11 cellular contexts compared by ENCODE assay signal in the genomic region with DNA sequence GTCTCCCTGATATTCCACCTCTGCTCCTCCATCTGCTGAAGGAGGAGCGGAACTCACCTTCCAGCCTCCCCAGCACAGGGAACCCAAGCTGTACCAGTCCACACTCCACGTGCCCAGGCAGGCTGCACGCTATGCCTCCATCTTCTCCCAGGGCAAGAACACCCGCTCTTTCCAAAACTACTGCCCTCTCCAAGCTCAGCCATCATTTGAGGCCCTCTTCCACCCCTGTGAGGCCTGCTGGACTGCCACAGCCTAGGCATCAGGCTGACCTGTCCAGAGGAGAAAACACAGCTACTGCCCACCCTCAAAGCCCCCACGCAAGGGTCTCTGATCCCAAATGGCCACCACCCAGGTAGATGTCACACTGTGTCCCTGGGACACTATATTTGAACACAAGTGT. TPM values are rescaled to one million over a fixed set of nuclear protein-coding genes. Genes with fewer than 3 reads are reported as not detected.
DNase-seq lines count a peak whose midpoint lies in the region; ATAC-seq and TF ChIP-seq lines count a peak whose summit lies in the region.
"Had no signal": no experiment of that assay in that cellular context is flagged by ENCODE, and none has a peak within 500 bp of the region (broad histone marks: within the 10 kb centered on the region; RNA-seq: fewer than 3 reads in every experiment).

No MANE protein-coding gene starts in this region.

- TF ChIP-seq CTCF in upper lobe of right lung (IDR thresholded peaks at IDR 0.05) (no peak), HFFc6 (IDR thresholded peaks at IDR 0.05) (no peak)

- H3K27ac Mint-ChIP-seq in activated naive CD4-positive, alpha-beta T cell treated with anti-CD3 and anti-CD28 coated beads, Interleukin-2, amount 50 U/mL, for 24 hours: peak overlapping the region; percentile 52
- no peak overlapping the region for H3K27ac Mint-ChIP-seq in activated naive CD4-positive, alpha-beta T cell treated with anti-CD3 and anti-CD28 coated beads, Interleukin-2, amount 50 U/mL, for 72 hours
- H3K27ac Mint-ChIP-seq in naive B cell (peak overlapping the region; percentile 89 to 100 (median 99)), HFFc6 (no peak overlapping the region)

- H3K4me1 ChIP-seq in upper lobe of right lung: peaks cover 30% of the 10 kb centered on the region

- H3K4me1 Mint-ChIP-seq in activated naive CD4-positive, alpha-beta T cell treated with anti-CD3 and anti-CD28 coated beads, Interleukin-2, amount 50 U/mL, for 24 hours: peaks cover 49% of the 10 kb centered on the region
- peaks cover 46 to 62% (median 60%) of the 10 kb centered on the region in 3 donors for H3K4me1 Mint-ChIP-seq in naive B cell
- H3K4me1 Mint-ChIP-seq in HFFc6 (ENCODE audit: low read depth): peaks cover 41% of the 10 kb centered on the region

- H3K4me3 Mint-ChIP-seq in activated naive CD4-positive, alpha-beta T cell treated with anti-CD3 and anti-CD28 coated beads, Interleukin-2, amount 50 U/mL, for 24 hours: peak overlapping the region; percentile 90
- peak overlapping the region; percentile 89 to 99 (median 96) for H3K4me3 Mint-ChIP-seq in naive B cell
- no peak overlapping the region for H3K4me3 Mint-ChIP-seq in HFFc6

- no peaks in the 10 kb centered on the region for H3K36me3 ChIP-seq in upper lobe of right lung

- no peaks in the 10 kb centered on the region for H3K27me3 ChIP-seq in upper lobe of right lung

- no peaks in the 10 kb centered on the region for H3K9me3 Mint-ChIP-seq in activated naive CD4-positive, alpha-beta T cell treated with anti-CD3 and anti-CD28 coated beads, Interleukin-2, amount 50 U/mL, for 24 hours
- no peaks in the 10 kb centered on the region for H3K9me3 Mint-ChIP-seq in activated naive CD4-positive, alpha-beta T cell treated with anti-CD3 and anti-CD28 coated beads, Interleukin-2, amount 50 U/mL, for 72 hours
- no peaks in the 10 kb centered on the region for H3K9me3 Mint-ChIP-seq in naive B cell
- H3K9me3 Mint-ChIP-seq in HFFc6: no peaks in the 10 kb centered on the region

- DNase-seq in activated naive CD4-positive, alpha-beta T cell treated with anti-CD3 and anti-CD28 coated beads, Interleukin-2, amount 50 U/mL, for 72 hours (ENCODE audit: low spot score in 2 of 2): no peak
- DNase-seq in caudate nucleus (lab: John Stamatoyannopoulos, UW) (no peak), naive B cell (no peak), upper lobe of right lung (no peak), NOMO-1 treated with dmso at 0.1 percent for 144 hours (lab: John Stamatoyannopoulos, UW; ENCODE audit: unreplicated experiment) (no peak), HFFc6 (no peak)
- DNase-seq: NK-92 treated with Interleukin-12 subunit alpha and Interleukin-12 subunit beta, amount 100 ng/mL, for 24 hours had no signal

- peak overlapping the region; percentile 91 for H3K27ac ChIP-seq in caudate nucleus (ENCODE audit: low read depth, low read length)
- H3K27ac ChIP-seq in upper lobe of right lung: peak overlapping the region; percentile 81
- H3K27ac ChIP-seq: C4-2B, VCaP had no signal

- intact Hi-C loops in upper lobe of right lung (cut with DNase I): no loop called here

- no peaks in the 10 kb centered on the region for H3K9me3 ChIP-seq in upper lobe of right lung

- peak overlapping the region; percentile 85 for H3K4me3 ChIP-seq in upper lobe of right lung

- H3K27me3 Mint-ChIP-seq in activated naive CD4-positive, alpha-beta T cell treated with anti-CD3 and anti-CD28 coated beads, Interleukin-2, amount 50 U/mL, for 24 hours: no peaks in the 10 kb centered on the region
- no peaks in the 10 kb centered on the region for H3K27me3 Mint-ChIP-seq in naive B cell
- peaks cover 17% of the 10 kb centered on the region for H3K27me3 Mint-ChIP-seq in HFFc6 (ENCODE audit: insufficient read depth)

- H3K36me3 Mint-ChIP-seq in activated naive CD4-positive, alpha-beta T cell treated with anti-CD3 and anti-CD28 coated beads, Interleukin-2, amount 50 U/mL, for 24 hours: peaks cover 6% of the 10 kb centered on the region
- peaks cover 23 to 28% of the 10 kb centered on the region in 2 donors for H3K36me3 Mint-ChIP-seq in activated naive CD4-positive, alpha-beta T cell treated with anti-CD3 and anti-CD28 coated beads, Interleukin-2, amount 50 U/mL, for 72 hours
- H3K36me3 Mint-ChIP-seq in naive B cell (peaks cover 8 to 19% of the 10 kb centered on the region in 2 donors), HFFc6 (ENCODE audit: low read depth) (no peaks in the 10 kb centered on the region)

- no peak for ATAC-seq in activated naive CD4-positive, alpha-beta T cell treated with anti-CD3 and anti-CD28 coated beads, Interleukin-2, amount 50 U/mL, for 72 hours
- no peak for ATAC-seq in naive B cell (ENCODE audit: low read depth in 2 of 2)
- no peak for ATAC-seq in upper lobe of right lung
- no peak for ATAC-seq in HG03432 (IDR thresholded peaks at IDR 0.05; ENCODE audit: unreplicated experiment)

RNA-seq across cellular contexts. Expression of gene RASSF2, which starts 1.8 kb away (rescaled TPM):
- 10 to 100 TPM; 40.4 to 50.6 TPM for total RNA-seq in activated naive CD4-positive, alpha-beta T cell treated with anti-CD3 and anti-CD28 coated beads, Interleukin-2, amount 50 U/mL, for 72 hours
- 10 to 100 TPM; 44.5 to 91.0 (median 59.7) TPM for polyA plus RNA-seq in naive B cell (ENCODE audit: low read depth in 6 of 6)
- total RNA-seq in upper lobe of right lung: 35.3 TPM
- 1 to 10 TPM; 2.4 to 4.6 (median 3.0) TPM for total RNA-seq in HFFc6 (2021; fragmentation: NEBNext Ultra II Directional; extraction: Animal tissue kit (Norgen Biotek cat#: 25700))

Comparison
In these comparisons a context has a peak if more than half of its experiments do, and no peak if none do; other contexts are left out.
1. H3K27ac Mint-ChIP-seq: peak in activated naive CD4-positive, alpha-beta T cell treated with anti-CD3 and anti-CD28 coated beads, Interleukin-2, amount 50 U/mL, for 24 hours (single experiment) and naive B cell (6 of 6); none in activated naive CD4-positive, alpha-beta T cell treated with anti-CD3 and anti-CD28 coated beads, Interleukin-2, amount 50 U/mL, for 72 hours (0 of 2) and HFFc6 (single experiment).